ENCODE assay signal across 27 cellular contexts in the genomic region with DNA sequence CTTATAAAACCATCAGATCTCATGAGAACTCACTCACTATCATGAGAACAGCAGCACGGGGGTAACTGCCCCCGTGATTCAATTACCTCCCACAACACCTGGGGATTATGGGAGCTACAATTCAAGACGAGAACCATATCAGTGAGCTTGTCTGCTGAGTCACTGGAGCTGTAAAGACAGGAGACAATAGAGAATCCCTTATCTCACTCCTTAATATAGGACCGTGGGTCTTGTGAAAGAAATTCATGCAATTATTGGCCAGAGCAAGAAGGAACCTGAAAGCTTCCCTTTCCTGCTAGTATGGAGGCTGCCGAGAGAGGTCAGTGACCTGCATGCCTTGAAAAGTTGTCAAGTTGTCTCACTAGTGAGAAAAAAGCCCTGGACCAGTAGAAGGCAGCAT. TPM values are rescaled to one million over a fixed set of nuclear protein-coding genes. Genes with fewer than 3 reads are reported as not detected.
DNase-seq lines count a peak whose midpoint lies in the region; ATAC-seq and TF ChIP-seq lines count a peak whose summit lies in the region.
"Had no signal": no experiment of that assay in that cellular context is flagged by ENCODE, and none has a peak within 500 bp of the region (broad histone marks: within the 10 kb centered on the region; RNA-seq: fewer than 3 reads in every experiment).

No MANE protein-coding gene starts in this region.

- WGBS in mesendoderm (ENCODE audit: extremely low coverage, insufficient coverage, low lambda C conversion rate): no CpG with 5 or more reads among the region's 5 CpGs

- no peak overlapping the region for H2BK5ac ChIP-seq in mesendoderm (ENCODE audit: low read length)

- H3K9ac ChIP-seq in mesendoderm (ENCODE audit: low read length): no peak overlapping the region

- H3K4me3 ChIP-seq in choroid plexus epithelial cell (ENCODE audit: low read depth, low read length) (no peak overlapping the region), mesendoderm (ENCODE audit: low read length) (no peak overlapping the region)
- H3K4me3 ChIP-seq: left ventricle myocardium inferior, Peyer's patch, thyroid gland had no signal

- no peak overlapping the region for H3K56ac ChIP-seq in mesendoderm (ENCODE audit: low read length)

- H2BK120ac ChIP-seq in mesendoderm (ENCODE audit: low read depth, low read length): no peak overlapping the region

- no peak overlapping the region for H4K8ac ChIP-seq in mesendoderm (ENCODE audit: low read depth, low read length)

- no peak overlapping the region for H3K23ac ChIP-seq in mesendoderm (ENCODE audit: low read length)

- no peaks in the 10 kb centered on the region for H3K79me2 ChIP-seq in mesendoderm (ENCODE audit: control insufficient read depth, insufficient read depth, low read length)

- H2BK15ac ChIP-seq in mesendoderm (replicated peaks; ENCODE audit: low read depth): no peak overlapping the region

- H3K4me2 ChIP-seq in mesendoderm (ENCODE audit: low read length): no peak overlapping the region

- H3K79me1 ChIP-seq in mesendoderm (ENCODE audit: low read length): no peaks in the 10 kb centered on the region

- DNase-seq in GF-D8 (lab: John Stamatoyannopoulos, UW): peak; percentile 25
- DNase-seq in SK-N-DZ (ENCODE audit: low spot score): peak; percentile 5
- peak; percentile 24 for DNase-seq in choroid plexus epithelial cell (ENCODE audit: low read depth)
- DNase-seq in mesendoderm: peak; percentile 57
- no peak for DNase-seq in posterior vena cava (ENCODE audit: low spot score)
- no peak for DNase-seq in substantia nigra (lab: John Stamatoyannopoulos, UW)
- DNase-seq: ACHN; activated CD8-positive, alpha-beta T cell treated with anti-CD3 and anti-CD28 coated beads for 36 hours; aorta; BE2C; DMS53; H7; KG1; left ventricle myocardium inferior; MM.1S; NCI-H1694 treated with DMSO at 0.1 percent for 48 hours; NCI-H524 treated with DMSO at 0.1 percent for 48 hours; NK-92 treated with Interleukin-12 subunit alpha and Interleukin-12 subunit beta, amount 100 ng/mL, for 24 hours; Peyer's patch; SHP77 treated with DMSO at 0.1 percent for 48 hours; T-cell; thyroid gland had no signal

- ATAC-seq in GM18502 (IDR thresholded peaks at IDR 0.05; ENCODE audit: poor library complexity, unreplicated experiment): no peak
- ATAC-seq: activated CD8-positive, alpha-beta T cell treated with anti-CD3 and anti-CD28 coated beads for 36 hours; activated naive CD4-positive, alpha-beta T cell treated with anti-CD3 and anti-CD28 coated beads, Interleukin-2, amount 50 U/mL, for 72 hours; natural killer cell treated with Interleukin-12 subunit alpha and Interleukin-12 subunit beta and Interleukin-15 and Interleukin-18, amount 100 ng/mL, for 72 hours; T-cell had no signal

- H2AK5ac ChIP-seq in mesendoderm (ENCODE audit: low read length): no peak overlapping the region

- TF ChIP-seq CTCF in choroid plexus epithelial cell (conservative IDR thresholded peaks at IDR 0.05; ENCODE audit: low read depth, low read length): no peak

- no peak overlapping the region for H3K18ac ChIP-seq in mesendoderm (ENCODE audit: low read length)

- no peak overlapping the region for H3K4ac ChIP-seq in mesendoderm (ENCODE audit: low read depth, low read length)

- H3K27me3 ChIP-seq in mesendoderm (ENCODE audit: insufficient read depth, low read length, poor library complexity): no peaks in the 10 kb centered on the region
- H3K27me3 ChIP-seq: BE2C, Peyer's patch, thyroid gland had no signal

- H4K5ac ChIP-seq in mesendoderm (ENCODE audit: low read length): no peak overlapping the region

- intact Hi-C loops in posterior vena cava (cut with DNase I): no loop called here

- H3K36me3 ChIP-seq in mesendoderm (ENCODE audit: control insufficient read depth, insufficient read depth, low read length): no peaks in the 10 kb centered on the region
- H3K36me3 ChIP-seq: BE2C, left ventricle myocardium inferior, Peyer's patch, thyroid gland had no signal

- H3K27ac ChIP-seq in mesendoderm (ENCODE audit: low read depth, low read length) (no peak overlapping the region), substantia nigra (ENCODE audit: low read depth, low read length, poor library complexity, severe bottlenecking) (no peak overlapping the region)
- H3K27ac ChIP-seq: left ventricle myocardium inferior, Peyer's patch, thyroid gland had no signal

- no peaks in the 10 kb centered on the region for H3K4me1 ChIP-seq in mesendoderm (ENCODE audit: control insufficient read depth, low read depth, low read length)
- H3K4me1 ChIP-seq: BE2C, left ventricle myocardium inferior, Peyer's patch, thyroid gland had no signal

RNA-seq across cellular contexts. Expression of gene TNFAIP6, which starts 9.5 kb away (rescaled TPM):
- polyA plus RNA-seq in SK-N-DZ (2014; cell fraction: cytosol; rRNA removed): not detected in 2 replicates
- not detected in 2 replicates for polyA plus RNA-seq in SK-N-DZ (2014; cell fraction: nucleus; rRNA removed)
- 0.44 TPM for polyA plus RNA-seq in mesendoderm (2013, experiment 1 of 2)
- polyA plus RNA-seq in mesendoderm (2013, experiment 2 of 2): 0.50 TPM
- 1 to 10 TPM; 2.4 to 4.4 TPM for total RNA-seq in posterior vena cava
- total RNA-seq: activated CD8-positive, alpha-beta T cell treated with anti-CD3 and anti-CD28 coated beads for 36 hours; activated naive CD4-positive, alpha-beta T cell treated with anti-CD3 and anti-CD28 coated beads, Interleukin-2, amount 50 U/mL, for 72 hours; activated T-helper 2 cell treated with anti-CD3 and anti-CD28 coated beads, Interferon-gamma antibody, Interleukin-2, Interleukin-4, amounts not matched to agents 10 μg/mL and 5 μg/mL and 100 μg/mL, durations not matched to agents 14 hours and 24 hours and 36 hours; osteocyte; T-cell had no signal

RNA-seq across cellular contexts. Expression of gene NMI, which starts 58.4 kb away (rescaled TPM):
- not detected in 2 replicates for polyA plus RNA-seq in SK-N-DZ (2014; cell fraction: cytosol; rRNA removed)
- not detected in 2 replicates for polyA plus RNA-seq in SK-N-DZ (2014; cell fraction: nucleus; rRNA removed)
- 6.7 TPM for polyA plus RNA-seq in mesendoderm (2013, experiment 1 of 2)
- 6.7 TPM for polyA plus RNA-seq in mesendoderm (2013, experiment 2 of 2)
- 10 to 100 TPM; 11.5 to 12.0 TPM for total RNA-seq in posterior vena cava

Comparison
In these comparisons a context has a peak if more than half of its experiments do, and no peak if none do; other contexts are left out.
1. DNase-seq: peak in GF-D8 (single experiment), SK-N-DZ (single experiment), choroid plexus epithelial cell (single experiment) and mesendoderm (single experiment); none in posterior vena cava (single experiment) and substantia nigra (0 of 49).